In genomic region chr3:160565442-160566403, GRCh38 we compare ENCODE assay signal across 8 cellular contexts. TPM values are rescaled to one million over a fixed set of nuclear protein-coding genes. Genes with fewer than 3 reads are reported as not detected.
DNase-seq lines count a peak whose midpoint lies in the region; ATAC-seq and TF ChIP-seq lines count a peak whose summit lies in the region.

Gene KPNA4, minus strand, starts transcription at chr3:160565571. Its CDS starts 289 bp downstream, at chr3:160565282.

- H3K27ac ChIP-seq in osteoblast (ENCODE audit: low read depth, low read length): peak within 1 kb of the TSS; percentile 100
- H3K27ac ChIP-seq in thoracic aorta: peak within 1 kb of the TSS; percentile 98 to 99

- ATAC-seq in HG02623 (IDR thresholded peaks at IDR 0.05; ENCODE audit: unreplicated experiment) (peak; percentile 88), thoracic aorta (ENCODE audit: insufficient number of reproducible peaks, low FRiP score, low read depth) (peak; percentile 96)

- peak; percentile 98 for DNase-seq in GM10248 (ENCODE audit: extremely low spot score)
- peak; percentile 99 for DNase-seq in NCI-H1105 (lab: John Stamatoyannopoulos, UW)
- DNase-seq in SKM-1 treated with dmso at 0.1 percent for 144 hours (lab: John Stamatoyannopoulos, UW; ENCODE audit: unreplicated experiment): peak; percentile 98
- DNase-seq in glomerular visceral epithelial cell (ENCODE audit: extremely low spot score): peak; percentile 97
- peak; percentile 100 for DNase-seq in osteoblast (ENCODE audit: insufficient read length, low spot score, missing footprints)
- DNase-seq in thoracic aorta (ENCODE audit: low spot score): peak; percentile 94

- H3K27ac Mint-ChIP-seq in activated naive CD8-positive, alpha-beta T cell: peak within 1 kb of the TSS; percentile 98

- TF ChIP-seq CTCF in GM10248 (IDR thresholded peaks at IDR 0.05; ENCODE audit: control extremely low read depth, extremely low read depth, low read depth, missing control alignments) (no peak), osteoblast (IDR thresholded peaks at IDR 0.05; ENCODE audit: extremely low read depth, low read depth, low read length) (no peak), thoracic aorta (IDR thresholded peaks at IDR 0.05) (no peak)

- peaks cover 19% of the 10 kb centered on the region for H3K36me3 Mint-ChIP-seq in activated naive CD8-positive, alpha-beta T cell

- peaks cover 64% of the 10 kb centered on the region for H3K79me2 ChIP-seq in osteoblast (ENCODE audit: insufficient read depth, low read length)

- H3K27me3 ChIP-seq in osteoblast (ENCODE audit: insufficient read depth, low read length) (no peaks in the 10 kb centered on the region), thoracic aorta (replicated peaks; ENCODE audit: insufficient read depth) (no peaks in the 10 kb centered on the region)

- H2AFZ ChIP-seq in osteoblast (ENCODE audit: low read length): peak within 1 kb of the TSS; percentile 91

- H3K9me3 ChIP-seq in osteoblast (ENCODE audit: low read depth, low read length): no peaks in the 10 kb centered on the region
- no peaks in the 10 kb centered on the region for H3K9me3 ChIP-seq in thoracic aorta

- no peaks in the 10 kb centered on the region for H3K27me3 Mint-ChIP-seq in activated naive CD8-positive, alpha-beta T cell

- H3K4me1 ChIP-seq in osteoblast (ENCODE audit: insufficient read depth, low read length) (peaks cover 18% of the 10 kb centered on the region), thoracic aorta (ENCODE audit: control insufficient read depth in 1 of 2, low read depth in 2 of 2) (peaks cover 34 to 38% of the 10 kb centered on the region in 2 donors)

- POLR2A ChIA-PET in GM10248 (lab: Yijun Ruan, JAX): no interaction called here

- no peaks in the 10 kb centered on the region for H3K9me3 Mint-ChIP-seq in activated naive CD8-positive, alpha-beta T cell (ENCODE audit: low read depth)

- peak within 1 kb of the TSS; percentile 85 for H3K4me3 ChIP-seq in osteoblast (ENCODE audit: insufficient read depth, low read length)
- H3K4me3 ChIP-seq in thoracic aorta: peak within 1 kb of the TSS; percentile 98

- peak within 1 kb of the TSS; percentile 96 for H3K4me2 ChIP-seq in osteoblast (ENCODE audit: insufficient read depth, low read length)

- H3K36me3 ChIP-seq in osteoblast (ENCODE audit: insufficient read depth, low read length): no peaks in the 10 kb centered on the region
- H3K36me3 ChIP-seq in thoracic aorta: no peaks in the 10 kb centered on the region

- peak within 1 kb of the TSS; percentile 96 for H3K4me3 Mint-ChIP-seq in activated naive CD8-positive, alpha-beta T cell

- peaks cover 51% of the 10 kb centered on the region for H3K4me1 Mint-ChIP-seq in activated naive CD8-positive, alpha-beta T cell (ENCODE audit: low read depth)

- CTCF ChIA-PET in GM10248 (lab: Yijun Ruan, JAX): interaction anchor here (1.5 kb wide), 1 partner anchor 16 kb away, joined by 3 read pairs; no protein-coding TSS in a partner anchor

- H4K20me1 ChIP-seq in osteoblast (ENCODE audit: insufficient read depth, low read length): peaks cover 33% of the 10 kb centered on the region

RNA-seq across cellular contexts. Expression of gene KPNA4, which starts in this region (rescaled TPM):
- total RNA-seq in osteoblast (40.9 and 45.1 TPM in 2 replicates), thoracic aorta (10 to 100 TPM; 24.2 to 58.1 TPM)

Comparison
In these comparisons a context has a peak if more than half of its experiments do, and no peak if none do; other contexts are left out.
1. Peak in every context shown above with its lines: DNase-seq, ATAC-seq, H3K4me3 ChIP-seq and H3K27ac ChIP-seq.